In genomic region chr5:178295589-178295988, GRCh38 we compare ENCODE assay signal across 6 cellular contexts.
"Had no signal": no experiment of that assay in that cellular context is flagged by ENCODE, and none has a peak within 500 bp of the region (broad histone marks: within the 10 kb centered on the region; RNA-seq: fewer than 3 reads in every experiment).

No MANE protein-coding gene starts in this region.

- H3K36me3 ChIP-seq: HAP-1 had no signal

- H3K4me1 ChIP-seq: HAP-1 had no signal

- H3K4me2 ChIP-seq: GM23338 had no signal

- FAIRE-seq: HTR-8/SVneo had no signal

- H3K4me3 ChIP-seq: GM23338, HAP-1 had no signal

- H3K4me3 Mint-ChIP-seq: GM23338 had no signal

- H3K9me3 ChIP-seq: HAP-1 had no signal

- H3K27ac Mint-ChIP-seq: GM23338 had no signal

- H3K4me1 Mint-ChIP-seq: GM23338 had no signal

- H2AFZ ChIP-seq: GM23338 had no signal

- DNase-seq: H7, IMR-90, KG1 had no signal
